In the genomic region with DNA sequence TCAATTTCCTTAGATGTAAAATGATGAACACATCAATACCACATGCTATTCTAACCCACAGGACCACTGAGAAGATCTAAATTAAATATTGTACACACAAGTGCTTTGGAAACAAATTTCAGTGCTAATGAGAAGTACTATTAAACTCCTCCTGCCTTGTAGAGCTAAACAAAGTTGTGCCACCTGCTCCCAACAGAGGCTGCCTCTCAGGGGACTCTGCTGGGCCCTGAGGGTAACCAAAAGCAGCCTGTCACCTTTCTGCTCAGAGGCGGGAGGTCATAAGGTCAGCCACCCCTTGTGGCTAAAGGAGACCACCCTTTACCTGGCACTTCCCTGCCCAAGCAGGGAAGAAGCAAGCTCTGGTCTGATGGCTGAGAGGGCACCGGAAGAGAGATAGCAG, we compare ENCODE assay signal across 17 cellular contexts. TPM values are rescaled to one million over a fixed set of nuclear protein-coding genes. Genes with fewer than 3 reads are reported as not detected.
DNase-seq lines count a peak whose midpoint lies in the region; ATAC-seq and TF ChIP-seq lines count a peak whose summit lies in the region.
"Had no signal": no experiment of that assay in that cellular context is flagged by ENCODE, and none has a peak within 500 bp of the region (broad histone marks: within the 10 kb centered on the region; RNA-seq: fewer than 3 reads in every experiment).

No MANE protein-coding gene starts in this region.

- peaks cover 19% of the 10 kb centered on the region for H4K20me1 ChIP-seq in Karpas-422 (ENCODE audit: insufficient read depth, low read depth, low read length)

- H3K9me3 ChIP-seq in Karpas-422 (ENCODE audit: low read length): no peaks in the 10 kb centered on the region
- no peaks in the 10 kb centered on the region for H3K9me3 ChIP-seq in skeletal muscle tissue (ENCODE audit: control insufficient read depth in 3 of 3, low read length in 3 of 3)
- H3K9me3 ChIP-seq: transverse colon had no signal

- H3K9ac ChIP-seq in Karpas-422 (ENCODE audit: low read length): peak overlapping the region; percentile 72
- H3K9ac ChIP-seq in skeletal muscle tissue (ENCODE audit: low read depth in 1 of 3, low read length in 3 of 3): peak overlapping the region in 2 of 3 donors; percentile 11 to 60

- no peak for DNase-seq in activated T-cell treated with anti-CD3 and anti-CD28 coated beads, Interleukin-2, amount 50 U/mL, for 24 hours
- DNase-seq in activated T-cell treated with anti-CD3 and anti-CD28 coated beads, Interleukin-2, amount 50 U/mL, for 48 hours: no peak
- peak; percentile 91 for DNase-seq in Karpas-422
- no peak for DNase-seq in effector CD8-positive, alpha-beta T cell (lab: John Stamatoyannopoulos, UW)
- no peak for DNase-seq in NOMO-1 treated with dmso at 0.1 percent for 144 hours (lab: John Stamatoyannopoulos, UW; ENCODE audit: unreplicated experiment)
- DNase-seq: activated effector memory CD4-positive, alpha-beta T cell treated with Interleukin-2 at 50 U/mL for 16 hours; DMS153; Kasumi-1; naive B cell; NCI-H2029 treated with DMSO at 0.1 percent for 48 hours; retina; stimulated activated CD4-positive, alpha-beta T cell treated with anti-CD3 and anti-CD28 coated beads, Interleukin-1b, Interleukin-23, amount 100 ng/mL, for 48 hours; transverse colon had no signal

- H3K27ac ChIP-seq in Karpas-422 (ENCODE audit: low read length) (peak overlapping the region; percentile 99), skeletal muscle tissue (ENCODE audit: low read depth, low read length) (peak overlapping the region; percentile 27)
- H3K27ac ChIP-seq: SK-N-MC had no signal

- no peak overlapping the region for H2AFZ ChIP-seq in Karpas-422 (ENCODE audit: low read length)

- H3K27me3 Mint-ChIP-seq in activated T-cell treated with anti-CD3 and anti-CD28 coated beads, Interleukin-2, amount 50 U/mL, for 24 hours: no peaks in the 10 kb centered on the region
- no peaks in the 10 kb centered on the region for H3K27me3 Mint-ChIP-seq in brain
- H3K27me3 Mint-ChIP-seq: naive B cell had no signal

- H3K27me3 ChIP-seq in Karpas-422 (ENCODE audit: low read length): no peaks in the 10 kb centered on the region
- H3K27me3 ChIP-seq in skeletal muscle tissue (ENCODE audit: control insufficient read depth in 3 of 3, insufficient read depth in 3 of 3, low read length in 3 of 3): no peaks in the 10 kb centered on the region
- H3K27me3 ChIP-seq: transverse colon had no signal

- no peak for ATAC-seq in HG02884 (IDR thresholded peaks at IDR 0.05; ENCODE audit: unreplicated experiment)

- peaks cover 75% of the 10 kb centered on the region for H3K79me2 ChIP-seq in Karpas-422 (ENCODE audit: low read length)

- TF ChIP-seq CTCF in brain (conservative IDR thresholded peaks at IDR 0.05): no peak

- H3K9me3 Mint-ChIP-seq in activated T-cell treated with anti-CD3 and anti-CD28 coated beads, Interleukin-2, amount 50 U/mL, for 24 hours: no peaks in the 10 kb centered on the region
- peaks cover 0 to 2% (median 0%) of the 10 kb centered on the region in 5 experiments for H3K9me3 Mint-ChIP-seq in brain

- H3K4me3 ChIP-seq in Karpas-422 (ENCODE audit: low read length): peak overlapping the region; percentile 62
- no peak overlapping the region for H3K4me3 ChIP-seq in skeletal muscle tissue (ENCODE audit: low read length in 3 of 3)
- H3K4me3 ChIP-seq: SK-N-MC, transverse colon had no signal

- peak overlapping the region; percentile 58 for H3K27ac Mint-ChIP-seq in activated T-cell treated with anti-CD3 and anti-CD28 coated beads, Interleukin-2, amount 50 U/mL, for 24 hours
- peak overlapping the region in 4 of 5 experiments; percentile 57 to 76 (median 66) for H3K27ac Mint-ChIP-seq in brain

- peak overlapping the region; percentile 100 for H3K4me2 ChIP-seq in Karpas-422 (ENCODE audit: low read depth, low read length, poor library complexity, severe bottlenecking)

- H3K36me3 ChIP-seq in Karpas-422 (ENCODE audit: insufficient read depth, low read length) (peaks cover 16% of the 10 kb centered on the region), skeletal muscle tissue (ENCODE audit: control insufficient read depth in 3 of 3, insufficient read depth in 3 of 3, low read length in 3 of 3) (no peaks in the 10 kb centered on the region)
- H3K36me3 ChIP-seq: transverse colon had no signal

- peaks cover 97% of the 10 kb centered on the region for H3K4me1 ChIP-seq in Karpas-422 (ENCODE audit: low read length)
- H3K4me1 ChIP-seq in skeletal muscle tissue (ENCODE audit: control insufficient read depth in 3 of 3, insufficient read depth in 3 of 3, low read length in 3 of 3): peaks cover 80 to 86% (median 82%) of the 10 kb centered on the region in 3 donors

- peaks cover 67% of the 10 kb centered on the region for H3K4me1 Mint-ChIP-seq in activated T-cell treated with anti-CD3 and anti-CD28 coated beads, Interleukin-2, amount 50 U/mL, for 24 hours (ENCODE audit: low read depth)
- peaks cover 85% of the 10 kb centered on the region for H3K4me1 Mint-ChIP-seq in brain

- H3K9me2 ChIP-seq in Karpas-422 (replicated peaks; ENCODE audit: insufficient read depth, low read length): no peaks in the 10 kb centered on the region

- H3K36me3 Mint-ChIP-seq in activated T-cell treated with anti-CD3 and anti-CD28 coated beads, Interleukin-2, amount 50 U/mL, for 24 hours (ENCODE audit: low read depth): peaks cover 22% of the 10 kb centered on the region
- no peaks in the 10 kb centered on the region for H3K36me3 Mint-ChIP-seq in brain
- H3K36me3 Mint-ChIP-seq: naive B cell had no signal

- H3K4me3 Mint-ChIP-seq in activated T-cell treated with anti-CD3 and anti-CD28 coated beads, Interleukin-2, amount 50 U/mL, for 24 hours: no peak overlapping the region
- peak overlapping the region in 4 of 5 experiments; percentile 22 to 53 (median 36) for H3K4me3 Mint-ChIP-seq in brain

RNA-seq across cellular contexts. Expression of a gene that starts 6.3 kb away (rescaled TPM):
- 35.3 and 48.6 TPM in 2 replicates for total RNA-seq in Karpas-422 (2014; rRNA removed; shearing (Covaris generic); ENCODE audit: low replicate concordance)
- 31.8 TPM for polyA plus RNA-seq in brain (ENCODE audit: insufficient read depth, low read depth, low replicate concordance)
- 1.6 TPM for total RNA-seq in skeletal muscle tissue

Comparison
In these comparisons a context has a peak if more than half of its experiments do, and no peak if none do; other contexts are left out.
1. RNA of a gene that starts 6.3 kb away (total RNA-seq): 35.3 to 48.6 TPM in Karpas-422; 1.6 TPM in skeletal muscle tissue (single experiment); every median in the first group is over 10 times any median in the second.